7 cellular contexts compared by ENCODE assay signal in genomic region chr2:235311044-235311443, GRCh38.
"Had no signal": no experiment of that assay in that cellular context is flagged by ENCODE, and none has a peak within 500 bp of the region (broad histone marks: within the 10 kb centered on the region; RNA-seq: fewer than 3 reads in every experiment).

No MANE protein-coding gene starts in this region.

- ATAC-seq: GM12878 had no signal

- FAIRE-seq: GM12878, GM12891, GM12892, GM18507, GM19239 had no signal

- DNase-seq: GDM1, GF-D8 had no signal

- H3K4me3 ChIP-seq: GM12878 had no signal
